2 cellular contexts compared by ENCODE assay signal in genomic region chr17:13977837-13978236, GRCh38.
TF ChIP-seq lines count a peak whose summit lies in the region.

No MANE protein-coding gene starts in this region.

TF ChIP-seq in GM23338, 12 proteins besides CTCF, POLR2A, EP300 and RAD21:
- TF ChIP-seq ZNF462 (CRISPR knock-in tag; IDR thresholded peaks at IDR 0.05) = peak; percentile 55; the same call in 1 of the 2 replicates
- no peak for TF ChIP-seq ZNF331 (CRISPR knock-in tag; IDR thresholded peaks at IDR 0.05; ENCODE audit: low read depth)
TF ChIP-seq in GM23338: peak in this region for 1.

TF ChIP-seq in WTC11, 78 proteins besides CTCF, POLR2A, EP300 and RAD21 (continued from another document):
- TF ChIP-seq SMAD3 (CRISPR knock-in tag; IDR thresholded peaks at IDR 0.05; ENCODE audit: borderline replicate concordance) (no peak), JUN (CRISPR knock-in tag; IDR thresholded peaks at IDR 0.05) (no peak), AFF4 (CRISPR knock-in tag; IDR thresholded peaks at IDR 0.05; ENCODE audit: borderline replicate concordance) (no peak)
TF ChIP-seq in WTC11: peak in this region for 0.
